3 cellular contexts compared by ENCODE assay signal in the genomic region with DNA sequence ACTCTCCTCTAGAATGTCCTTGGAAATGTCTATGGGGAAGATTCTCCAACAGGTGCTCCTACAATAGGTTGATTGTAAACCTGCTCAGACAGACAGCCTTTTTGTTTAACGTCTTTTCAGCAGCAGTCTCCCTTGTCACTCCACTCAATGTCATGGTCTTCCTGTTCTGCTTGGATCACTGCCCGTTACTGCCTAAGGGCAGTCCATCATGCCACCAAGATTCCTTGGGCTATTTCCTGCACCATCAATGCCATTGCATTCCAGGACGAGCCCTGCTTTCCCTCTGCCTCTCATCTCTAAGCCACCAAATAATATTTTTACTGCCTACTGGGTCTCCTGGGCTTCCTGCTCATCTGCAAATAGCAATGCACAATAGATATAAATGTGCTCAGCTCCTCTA.
TF ChIP-seq lines count a peak whose summit lies in the region.

No MANE protein-coding gene starts in this region.

TF ChIP-seq in SK-N-SH treated with all-trans-retinoic acid at 6 μM for 48 hours, 23 proteins besides CTCF, POLR2A, EP300 and RAD21:
- TF ChIP-seq TCF4 (CRISPR knock-in tag; IDR thresholded peaks at IDR 0.05; ENCODE audit: borderline replicate concordance) = no peak
- TF ChIP-seq, protein P1, sequence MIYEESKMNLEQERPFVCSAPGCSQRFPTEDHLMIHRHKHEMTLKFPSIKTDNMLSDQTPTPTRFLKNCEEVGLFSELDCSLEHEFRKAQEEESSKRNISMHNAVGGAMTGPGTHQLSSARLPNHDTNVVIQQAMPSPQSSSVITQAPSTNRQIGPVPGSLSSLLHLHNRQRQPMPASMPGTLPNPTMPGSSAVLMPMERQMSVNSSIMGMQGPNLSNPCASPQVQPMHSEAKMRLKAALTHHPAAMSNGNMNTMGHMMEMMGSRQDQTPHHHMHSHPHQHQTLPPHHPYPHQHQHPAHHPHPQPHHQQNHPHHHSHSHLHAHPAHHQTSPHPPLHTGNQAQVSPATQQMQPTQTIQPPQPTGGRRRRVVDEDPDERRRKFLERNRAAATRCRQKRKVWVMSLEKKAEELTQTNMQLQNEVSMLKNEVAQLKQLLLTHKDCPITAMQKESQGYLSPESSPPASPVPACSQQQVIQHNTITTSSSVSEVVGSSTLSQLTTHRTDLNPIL (CRISPR knock-in tag; IDR thresholded peaks at IDR 0.05; ENCODE audit: low read depth) = no peak

TF ChIP-seq in SK-N-SH, 30 proteins besides CTCF, POLR2A, EP300 and RAD21:
- TF ChIP-seq POLR2AphosphoS5 (IDR thresholded peaks at IDR 0.05; ENCODE audit: low read depth, low read length) (no peak), TAF1 (IDR thresholded peaks at IDR 0.05; ENCODE audit: borderline replicate concordance, low read depth, low read length) (no peak), SMC3 (IDR thresholded peaks at IDR 0.05; ENCODE audit: low read depth, low read length) (no peak), GABPA (IDR thresholded peaks at IDR 0.05; ENCODE audit: low read depth) (no peak), YY1 (IDR thresholded peaks at IDR 0.05; ENCODE audit: low read depth) (no peak), ELF1 (IDR thresholded peaks at IDR 0.05) (no peak), RFX5 (IDR thresholded peaks at IDR 0.05; ENCODE audit: low read length) (no peak), SIN3A (IDR thresholded peaks at IDR 0.05; ENCODE audit: borderline replicate concordance, low read depth, low read length) (no peak), RCOR1 (IDR thresholded peaks at IDR 0.05; ENCODE audit: low read length) (no peak), NFIC (IDR thresholded peaks at IDR 0.05; ENCODE audit: borderline replicate concordance) (no peak), GATA2 (CRISPR knock-in tag; IDR thresholded peaks at IDR 0.05) (no peak)
- TF ChIP-seq, protein P2, sequence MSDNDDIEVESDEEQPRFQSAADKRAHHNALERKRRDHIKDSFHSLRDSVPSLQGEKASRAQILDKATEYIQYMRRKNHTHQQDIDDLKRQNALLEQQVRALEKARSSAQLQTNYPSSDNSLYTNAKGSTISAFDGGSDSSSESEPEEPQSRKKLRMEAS (IDR thresholded peaks at IDR 0.05; ENCODE audit: low read depth) = no peak
- TF ChIP-seq, protein P3, sequence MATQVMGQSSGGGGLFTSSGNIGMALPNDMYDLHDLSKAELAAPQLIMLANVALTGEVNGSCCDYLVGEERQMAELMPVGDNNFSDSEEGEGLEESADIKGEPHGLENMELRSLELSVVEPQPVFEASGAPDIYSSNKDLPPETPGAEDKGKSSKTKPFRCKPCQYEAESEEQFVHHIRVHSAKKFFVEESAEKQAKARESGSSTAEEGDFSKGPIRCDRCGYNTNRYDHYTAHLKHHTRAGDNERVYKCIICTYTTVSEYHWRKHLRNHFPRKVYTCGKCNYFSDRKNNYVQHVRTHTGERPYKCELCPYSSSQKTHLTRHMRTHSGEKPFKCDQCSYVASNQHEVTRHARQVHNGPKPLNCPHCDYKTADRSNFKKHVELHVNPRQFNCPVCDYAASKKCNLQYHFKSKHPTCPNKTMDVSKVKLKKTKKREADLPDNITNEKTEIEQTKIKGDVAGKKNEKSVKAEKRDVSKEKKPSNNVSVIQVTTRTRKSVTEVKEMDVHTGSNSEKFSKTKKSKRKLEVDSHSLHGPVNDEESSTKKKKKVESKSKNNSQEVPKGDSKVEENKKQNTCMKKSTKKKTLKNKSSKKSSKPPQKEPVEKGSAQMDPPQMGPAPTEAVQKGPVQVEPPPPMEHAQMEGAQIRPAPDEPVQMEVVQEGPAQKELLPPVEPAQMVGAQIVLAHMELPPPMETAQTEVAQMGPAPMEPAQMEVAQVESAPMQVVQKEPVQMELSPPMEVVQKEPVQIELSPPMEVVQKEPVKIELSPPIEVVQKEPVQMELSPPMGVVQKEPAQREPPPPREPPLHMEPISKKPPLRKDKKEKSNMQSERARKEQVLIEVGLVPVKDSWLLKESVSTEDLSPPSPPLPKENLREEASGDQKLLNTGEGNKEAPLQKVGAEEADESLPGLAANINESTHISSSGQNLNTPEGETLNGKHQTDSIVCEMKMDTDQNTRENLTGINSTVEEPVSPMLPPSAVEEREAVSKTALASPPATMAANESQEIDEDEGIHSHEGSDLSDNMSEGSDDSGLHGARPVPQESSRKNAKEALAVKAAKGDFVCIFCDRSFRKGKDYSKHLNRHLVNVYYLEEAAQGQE (IDR thresholded peaks at IDR 0.05; ENCODE audit: low read depth, low read length) = no peak
- TF ChIP-seq, protein P4, sequence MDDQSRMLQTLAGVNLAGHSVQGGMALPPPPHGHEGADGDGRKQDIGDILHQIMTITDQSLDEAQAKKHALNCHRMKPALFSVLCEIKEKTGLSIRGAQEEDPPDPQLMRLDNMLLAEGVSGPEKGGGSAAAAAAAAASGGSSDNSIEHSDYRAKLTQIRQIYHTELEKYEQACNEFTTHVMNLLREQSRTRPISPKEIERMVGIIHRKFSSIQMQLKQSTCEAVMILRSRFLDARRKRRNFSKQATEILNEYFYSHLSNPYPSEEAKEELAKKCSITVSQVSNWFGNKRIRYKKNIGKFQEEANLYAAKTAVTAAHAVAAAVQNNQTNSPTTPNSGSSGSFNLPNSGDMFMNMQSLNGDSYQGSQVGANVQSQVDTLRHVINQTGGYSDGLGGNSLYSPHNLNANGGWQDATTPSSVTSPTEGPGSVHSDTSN (IDR thresholded peaks at IDR 0.05) = no peak
- TF ChIP-seq, protein P5, sequence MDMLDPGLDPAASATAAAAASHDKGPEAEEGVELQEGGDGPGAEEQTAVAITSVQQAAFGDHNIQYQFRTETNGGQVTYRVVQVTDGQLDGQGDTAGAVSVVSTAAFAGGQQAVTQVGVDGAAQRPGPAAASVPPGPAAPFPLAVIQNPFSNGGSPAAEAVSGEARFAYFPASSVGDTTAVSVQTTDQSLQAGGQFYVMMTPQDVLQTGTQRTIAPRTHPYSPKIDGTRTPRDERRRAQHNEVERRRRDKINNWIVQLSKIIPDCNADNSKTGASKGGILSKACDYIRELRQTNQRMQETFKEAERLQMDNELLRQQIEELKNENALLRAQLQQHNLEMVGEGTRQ (IDR thresholded peaks at IDR 0.05; ENCODE audit: borderline replicate concordance, low read depth, low read length) = no peak
- TF ChIP-seq, protein P6, sequence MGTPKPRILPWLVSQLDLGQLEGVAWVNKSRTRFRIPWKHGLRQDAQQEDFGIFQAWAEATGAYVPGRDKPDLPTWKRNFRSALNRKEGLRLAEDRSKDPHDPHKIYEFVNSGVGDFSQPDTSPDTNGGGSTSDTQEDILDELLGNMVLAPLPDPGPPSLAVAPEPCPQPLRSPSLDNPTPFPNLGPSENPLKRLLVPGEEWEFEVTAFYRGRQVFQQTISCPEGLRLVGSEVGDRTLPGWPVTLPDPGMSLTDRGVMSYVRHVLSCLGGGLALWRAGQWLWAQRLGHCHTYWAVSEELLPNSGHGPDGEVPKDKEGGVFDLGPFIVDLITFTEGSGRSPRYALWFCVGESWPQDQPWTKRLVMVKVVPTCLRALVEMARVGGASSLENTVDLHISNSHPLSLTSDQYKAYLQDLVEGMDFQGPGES (IDR thresholded peaks at IDR 0.05; ENCODE audit: low read depth, low read length) = no peak

TF ChIP-seq in H1, 55 proteins besides CTCF, POLR2A, EP300 and RAD21:
- no peak for TF ChIP-seq HDAC2 (IDR thresholded peaks at IDR 0.05; ENCODE audit: borderline replicate concordance in 1 of 2, low read depth in 2 of 2, low read length in 2 of 2)
- no peak for TF ChIP-seq BRCA1 (IDR thresholded peaks at IDR 0.05; ENCODE audit: low read depth, low read length)
- TF ChIP-seq RXRA (IDR thresholded peaks at IDR 0.05; ENCODE audit: insufficient read depth, low read depth, low read length) = no peak
- no peak for TF ChIP-seq RNF2 (IDR thresholded peaks at IDR 0.05; ENCODE audit: borderline replicate concordance, low read depth, low read length, missing control alignments, poor library complexity, severe bottlenecking)
- TF ChIP-seq ASH2L (IDR thresholded peaks at IDR 0.05; ENCODE audit: low read length) = no peak
- TF ChIP-seq CEBPB (IDR thresholded peaks at IDR 0.05; ENCODE audit: low read depth, low read length) = no peak
- TF ChIP-seq POLR2AphosphoS5 (IDR thresholded peaks at IDR 0.05; ENCODE audit: low read depth, low read length) = no peak
